In genomic region chr11:267491-267994, GRCh38 we compare ENCODE assay signal across 8 cellular contexts. TPM values are rescaled to one million over a fixed set of nuclear protein-coding genes. Genes with fewer than 3 reads are reported as not detected.
DNase-seq lines count a peak whose midpoint lies in the region; ATAC-seq, FAIRE-seq and TF ChIP-seq lines count a peak whose summit lies in the region.

No MANE protein-coding gene starts in this region.

- H3K4me1 Mint-ChIP-seq in stimulated activated effector memory CD8-positive, alpha-beta T cell treated with anti-CD3 and anti-CD28 coated beads, Interleukin-12 subunit alpha, Interleukin-12 subunit beta, amount 100 ng/mL, for 72 hours, result peaks cover 38% of the 10 kb centered on the region

- H3K27ac ChIP-seq in A549 (peak overlapping the region; percentile 68 to 76), HCT116 (ENCODE audit: low read depth, low read length) (peak overlapping the region; percentile 31; the same call in 1 of the 2 replicates), foreskin keratinocyte (no peak overlapping the region)

- H2AFZ ChIP-seq in HCT116 (ENCODE audit: low read depth, low read length, poor library complexity, severe bottlenecking), result peak overlapping the region; percentile 61

- no peaks in the 10 kb centered on the region for H3K27me3 ChIP-seq in HCT116 (ENCODE audit: insufficient read depth, low read length)
- peaks cover 14% of the 10 kb centered on the region for H3K27me3 ChIP-seq in foreskin keratinocyte

- H3K27ac Mint-ChIP-seq in stimulated activated effector memory CD8-positive, alpha-beta T cell treated with anti-CD3 and anti-CD28 coated beads, Interleukin-12 subunit alpha, Interleukin-12 subunit beta, amount 100 ng/mL, for 72 hours, result peak overlapping the region; percentile 92

- no peak for TF ChIP-seq EP300 in A549 (IDR thresholded peaks at IDR 0.05)

- WGBS in A549 (ENCODE audit: missing lambda C conversion rate), result 11% methylated on average over 16 of the region's 18 CpGs

- peak overlapping the region; percentile 75 for H3K4me3 Mint-ChIP-seq in stimulated activated effector memory CD8-positive, alpha-beta T cell treated with anti-CD3 and anti-CD28 coated beads, Interleukin-12 subunit alpha, Interleukin-12 subunit beta, amount 100 ng/mL, for 72 hours

- intact Hi-C loops in HCT116 (cut with micrococcal nuclease), result no loop called here

- TF ChIP-seq CTCF in A549 (IDR thresholded peaks at IDR 0.05), result no peak
- TF ChIP-seq CTCF in HCT116 (IDR thresholded peaks at IDR 0.05 in 2 of 3, conservative IDR thresholded peaks at IDR 0.05 in 1 of 3; ENCODE audit: borderline replicate concordance in 1 of 3, insufficient read depth in 1 of 3, low read depth in 2 of 3, low read length in 2 of 3), result no peak
- no peak for TF ChIP-seq CTCF in foreskin keratinocyte (conservative IDR thresholded peaks at IDR 0.05)

- TF ChIP-seq POLR2A in A549 (IDR thresholded peaks at IDR 0.05; ENCODE audit: low read length), result no peak
- no peak for TF ChIP-seq POLR2A in HCT116 (IDR thresholded peaks at IDR 0.05; ENCODE audit: borderline replicate concordance, extremely low read depth, insufficient read depth, insufficient read length)

- no peak for FAIRE-seq in A549 (lab: Jason Lieb, UNC)

- H3K9me3 Mint-ChIP-seq in stimulated activated effector memory CD8-positive, alpha-beta T cell treated with anti-CD3 and anti-CD28 coated beads, Interleukin-12 subunit alpha, Interleukin-12 subunit beta, amount 100 ng/mL, for 72 hours, result no peaks in the 10 kb centered on the region

- no TSS peak for BruUV-seq in HCT116 (replicated peaks; lab: Mats Ljungman, UMichigan)

- peaks cover 7% of the 10 kb centered on the region for H3K4me1 ChIP-seq in A549
- H3K4me1 ChIP-seq in HCT116 (ENCODE audit: control insufficient read depth in 1 of 2, insufficient read depth in 2 of 2, low read length in 2 of 2), result peaks cover 8 to 12% of the 10 kb centered on the region in 2 experiments
- no peaks in the 10 kb centered on the region for H3K4me1 ChIP-seq in foreskin keratinocyte

- H3K4me3 ChIP-seq in A549, result peak overlapping the region; percentile 42
- H3K4me3 ChIP-seq in HCT116 (replicated peaks in 1 of 2; ENCODE audit: low read depth in 1 of 2, low read length in 2 of 2), result no peak overlapping the region

- H3K4me2 ChIP-seq in A549 (peak overlapping the region; percentile 93), HCT116 (ENCODE audit: low read length) (peak overlapping the region; percentile 25; the same call in 1 of the 2 replicates)

- CTCF ChIA-PET in A549 (lab: Yijun Ruan, JAX) (interaction anchor here (0.6 to 1.9 kb wide), 6 partner anchors 9 to 40 kb away, joined by 3 to 8 read pairs (median 4); partner anchors contain the start of gene IFITM2), HCT116 (lab: Charles Lee) (interaction anchor here (1.1 kb wide), 1 partner anchor 17 kb away, joined by 3 read pairs; no protein-coding TSS in a partner anchor)

- no peaks in the 10 kb centered on the region for H4K20me1 ChIP-seq in HCT116 (ENCODE audit: insufficient read depth)

- in situ Hi-C loops in G401 (cut with HindIII; ENCODE audit: low sequenced_read_pairs), result no loop called here

- TF ChIP-seq RAD21 in A549 (conservative IDR thresholded peaks at IDR 0.05 in 1 of 2, IDR thresholded peaks at IDR 0.05 in 1 of 2) (no peak), HCT116 (IDR thresholded peaks at IDR 0.05; ENCODE audit: low read depth) (no peak)

- no peaks in the 10 kb centered on the region for H3K36me3 ChIP-seq in HCT116 (ENCODE audit: control insufficient read depth in 1 of 2, insufficient read depth in 2 of 2, low read length in 2 of 2)

- H3K9me3 ChIP-seq in A549, result peaks cover 8% of the 10 kb centered on the region; the same call in 2 of the 3 replicates
- no peaks in the 10 kb centered on the region for H3K9me3 ChIP-seq in HCT116 (ENCODE audit: control insufficient read depth in 1 of 2, insufficient read depth in 1 of 2, low read depth in 1 of 2, low read length in 2 of 2)

- H3K36me3 Mint-ChIP-seq in stimulated activated effector memory CD8-positive, alpha-beta T cell treated with anti-CD3 and anti-CD28 coated beads, Interleukin-12 subunit alpha, Interleukin-12 subunit beta, amount 100 ng/mL, for 72 hours, result peaks cover 21% of the 10 kb centered on the region

- ATAC-seq in A549 (peak; percentile 42 to 71; a peak in 4 of 6 replicates), HCT116 (peak; percentile 65), foreskin keratinocyte (peak; percentile 57), HG03196 (IDR thresholded peaks at IDR 0.05; ENCODE audit: unreplicated experiment) (no peak)
- ATAC-seq in stimulated activated effector memory CD8-positive, alpha-beta T cell treated with anti-CD3 and anti-CD28 coated beads, Interleukin-12 subunit alpha, Interleukin-12 subunit beta, amount 100 ng/mL, for 72 hours, result peak; percentile 29

- H3K79me2 ChIP-seq in HCT116 (ENCODE audit: insufficient read depth, low read length), result no peaks in the 10 kb centered on the region

- no peak overlapping the region for H3K9ac ChIP-seq in HCT116 (ENCODE audit: low read length)

- RAD21 ChIA-PET in HCT116 (lab: Charles Lee; ENCODE audit: low non-redundant PET in 1 of 2, low total read pairs in 2 of 2, uncharacterized antibody in 2 of 2, unreplicated experiment in 2 of 2), result interaction anchor here in 1 of 2 experiments (0.6 kb wide), 1 partner anchor 17 kb away, joined by 9 read pairs; no protein-coding TSS in a partner anchor

- POLR2A ChIA-PET in A549 (lab: Yijun Ruan, JAX), result interaction anchor here (1.2 kb wide), 1 partner anchor 60 kb away, joined by 3 read pairs; the partner anchor contains the start of genes BET1L and RIC8A
- POLR2A ChIA-PET in HCT116 (lab: Charles Lee), result no interaction called here

- DNase-seq in A549 (ENCODE audit: low read depth in 1 of 2, low spot score in 1 of 2) (peak; percentile 35 to 61), HCT116 (ENCODE audit: low read depth, low spot score) (no peak), foreskin keratinocyte (no peak), NCI-H2029 treated with DMSO at 0.1 percent for 48 hours (lab: John Stamatoyannopoulos, UW) (no peak), G401 (ENCODE audit: low spot score) (no peak)
- DNase-seq in activated CD4-positive, alpha-beta T cell treated with anti-CD3 and anti-CD28 coated beads for 4 hours, result peak; percentile 38 to 53
- peak in 1 of 2 donors; percentile 83 for DNase-seq in stimulated activated effector memory CD8-positive, alpha-beta T cell treated with anti-CD3 and anti-CD28 coated beads, Interleukin-12 subunit alpha, Interleukin-12 subunit beta, amount 100 ng/mL, for 72 hours (ENCODE audit: low spot score in 2 of 2)

- H3K9me2 ChIP-seq in HCT116 (ENCODE audit: insufficient read depth), result no peaks in the 10 kb centered on the region

RNA-seq across cellular contexts. Expression of gene NLRP6, which starts 10.7 kb away (rescaled TPM):
- polyA plus RNA-seq in A549 (2011; rRNA removed) (0.03 TPM in 1 of 2 replicates, not detected in the other), A549 (2017; fragmentation: RNase III; extraction: RNeasy Plus Mini Kit Qiagen cat#74134 plus additional on column Dnase treatment) (not detected in 3 replicates), foreskin keratinocyte (not detected in 2 replicates)
- 0.01 TPM in 1 of 2 replicates, not detected in the other for polyA plus RNA-seq in A549 (2012; cell fraction: cytosol; rRNA removed)
- polyA plus RNA-seq in A549 (2012; cell fraction: nucleus; rRNA removed), result 0.02 TPM in 2 replicates
- not detected in 2 replicates for polyA minus RNA-seq in A549 (2011; rRNA and poly(A)+ RNA removed)
- total RNA-seq in HCT116 (2021; ENCODE audit: unreplicated experiment) (not detected), foreskin keratinocyte (not detected in 2 replicates)
- 0.09 and 0.16 TPM in 2 replicates for polyA plus RNA-seq in HCT116 (2012)
- total RNA-seq in G401 (2014; rRNA removed; shearing (Covaris generic)), result not detected in 2 replicates

RNA-seq across cellular contexts. Expression of gene PGGHG, which starts 21.4 kb away (rescaled TPM):
- polyA plus RNA-seq in A549 (2011; rRNA removed) (7.2 and 7.9 TPM in 2 replicates), A549 (2017; fragmentation: RNase III; extraction: RNeasy Plus Mini Kit Qiagen cat#74134 plus additional on column Dnase treatment) (12.9 to 19.5 TPM (median 18.3 TPM) in 3 replicates), foreskin keratinocyte (7.5 and 10.2 TPM in 2 replicates)
- polyA plus RNA-seq in A549 (2012; cell fraction: cytosol; rRNA removed), result 10.1 and 12.9 TPM in 2 replicates
- polyA plus RNA-seq in A549 (2012; cell fraction: nucleus; rRNA removed), result 167 and 194 TPM in 2 replicates
- polyA minus RNA-seq in A549 (2011; rRNA and poly(A)+ RNA removed), result 2.4 and 3.8 TPM in 2 replicates
- total RNA-seq in HCT116 (2021; ENCODE audit: unreplicated experiment) (57.5 TPM), foreskin keratinocyte (7.3 and 12.3 TPM in 2 replicates)
- polyA plus RNA-seq in HCT116 (2012), result 33.9 and 37.6 TPM in 2 replicates
- 18.8 and 20.4 TPM in 2 replicates for total RNA-seq in G401 (2014; rRNA removed; shearing (Covaris generic))

RNA-seq across cellular contexts. Expression of gene PSMD13, which starts 30.8 kb away (rescaled TPM):
- 144 and 153 TPM in 2 replicates for polyA plus RNA-seq in A549 (2011; rRNA removed)
- 153 and 180 TPM in 2 replicates for polyA plus RNA-seq in A549 (2012; cell fraction: cytosol; rRNA removed)
- 121 and 157 TPM in 2 replicates for polyA plus RNA-seq in A549 (2012; cell fraction: nucleus; rRNA removed)
- 198 to 215 TPM (median 198 TPM) in 3 replicates for polyA plus RNA-seq in A549 (2017; fragmentation: RNase III; extraction: RNeasy Plus Mini Kit Qiagen cat#74134 plus additional on column Dnase treatment)
- polyA minus RNA-seq in A549 (2011; rRNA and poly(A)+ RNA removed), result 67.3 and 71.2 TPM in 2 replicates
- total RNA-seq in HCT116 (2021; ENCODE audit: unreplicated experiment), result 179 TPM
- 146 and 190 TPM in 2 replicates for polyA plus RNA-seq in HCT116 (2012)
- total RNA-seq in foreskin keratinocyte, result 163 and 185 TPM in 2 replicates
- polyA plus RNA-seq in foreskin keratinocyte, result 182 and 190 TPM in 2 replicates
- 175 and 208 TPM in 2 replicates for total RNA-seq in G401 (2014; rRNA removed; shearing (Covaris generic))

RNA-seq across cellular contexts. Expression of gene SIRT3, which starts 31.4 kb away (rescaled TPM):
- polyA plus RNA-seq in A549 (2011; rRNA removed) (18.4 and 22.3 TPM in 2 replicates), A549 (2017; fragmentation: RNase III; extraction: RNeasy Plus Mini Kit Qiagen cat#74134 plus additional on column Dnase treatment) (19.2 to 20.8 TPM (median 20.3 TPM) in 3 replicates), foreskin keratinocyte (9.5 and 11.4 TPM in 2 replicates)
- 27.2 and 30.8 TPM in 2 replicates for polyA plus RNA-seq in A549 (2012; cell fraction: cytosol; rRNA removed)
- polyA plus RNA-seq in A549 (2012; cell fraction: nucleus; rRNA removed), result 58.0 and 84.3 TPM in 2 replicates
- polyA minus RNA-seq in A549 (2011; rRNA and poly(A)+ RNA removed), result 16.9 and 19.8 TPM in 2 replicates
- total RNA-seq in HCT116 (2021; ENCODE audit: unreplicated experiment) (17.9 TPM), foreskin keratinocyte (8.0 and 8.1 TPM in 2 replicates)
- polyA plus RNA-seq in HCT116 (2012), result 16.4 and 19.3 TPM in 2 replicates
- 19.3 and 22.5 TPM in 2 replicates for total RNA-seq in G401 (2014; rRNA removed; shearing (Covaris generic))

RNA-seq across cellular contexts. Expression of gene IFITM5, which starts 31.8 kb away (rescaled TPM):
- polyA plus RNA-seq in A549 (2011; rRNA removed), result not detected in 2 replicates
- not detected in 2 replicates for polyA plus RNA-seq in A549 (2012; cell fraction: cytosol; rRNA removed)
- polyA plus RNA-seq in A549 (2012; cell fraction: nucleus; rRNA removed), result not detected in 2 replicates
- polyA plus RNA-seq in A549 (2017; fragmentation: RNase III; extraction: RNeasy Plus Mini Kit Qiagen cat#74134 plus additional on column Dnase treatment), result not detected in 3 replicates
- not detected in 2 replicates for polyA minus RNA-seq in A549 (2011; rRNA and poly(A)+ RNA removed)
- total RNA-seq in HCT116 (2021; ENCODE audit: unreplicated experiment), result not detected
- not detected in 2 replicates for polyA plus RNA-seq in HCT116 (2012)
- total RNA-seq in foreskin keratinocyte, result not detected in 2 replicates
- not detected in 2 replicates for polyA plus RNA-seq in foreskin keratinocyte
- not detected in 2 replicates for total RNA-seq in G401 (2014; rRNA removed; shearing (Covaris generic))

Comparison
In these comparisons a context has a peak if more than half of its experiments do, and no peak if none do; other contexts are left out.
1. DNase-seq: peak in A549 (2 of 2) and activated CD4-positive, alpha-beta T cell treated with anti-CD3 and anti-CD28 coated beads for 4 hours (2 of 2); none in HCT116 (single experiment), foreskin keratinocyte (0 of 2), NCI-H2029 treated with DMSO at 0.1 percent for 48 hours (single experiment) and G401 (single experiment).
2. Of the 6 proteins assayed by ChIP-seq in both A549 and HCT116: peak only in A549: MAX; only in HCT116: none; in both: none; in neither: 5.